ENCODE assay signal across 11 cellular contexts in the genomic region with DNA sequence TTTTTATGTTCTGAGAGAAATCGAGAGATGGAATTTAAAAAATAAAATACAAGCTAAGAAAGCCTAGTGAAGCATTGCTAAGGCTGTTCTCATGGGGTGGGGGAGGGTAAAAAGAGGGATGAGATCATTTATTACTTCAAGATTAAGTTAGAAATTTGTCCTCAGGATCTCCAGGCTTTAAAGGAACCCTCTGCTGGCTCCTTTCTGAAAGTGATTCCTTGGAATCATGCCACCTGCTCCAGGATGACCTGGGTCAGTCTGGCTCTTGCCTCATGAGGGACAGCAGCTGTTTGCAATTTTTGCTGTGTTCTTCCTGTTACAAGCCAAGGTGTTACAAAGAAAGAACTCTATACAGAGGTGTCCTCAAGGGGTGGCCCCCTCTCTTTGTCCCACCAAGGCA.
DNase-seq lines count a peak whose midpoint lies in the region; ATAC-seq and TF ChIP-seq lines count a peak whose summit lies in the region.
"Had no signal": no experiment of that assay in that cellular context is flagged by ENCODE, and none has a peak within 500 bp of the region (broad histone marks: within the 10 kb centered on the region; RNA-seq: fewer than 3 reads in every experiment).

No MANE protein-coding gene starts in this region.

- no peak for ATAC-seq in HG02885 (IDR thresholded peaks at IDR 0.05; ENCODE audit: poor library complexity, unreplicated experiment)
- ATAC-seq: activated T-cell treated with anti-CD3 and anti-CD28 coated beads, Interleukin-2, amount 50 U/mL, for 4 hours had no signal

- H3K4me3 ChIP-seq in AG10803 (ENCODE audit: low read length): no peak overlapping the region
- H3K4me3 ChIP-seq in LNCaP clone FGC (ENCODE audit: low read depth, low read length): no peak overlapping the region
- no peak overlapping the region for H3K4me3 ChIP-seq in fibroblast of mammary gland (ENCODE audit: control insufficient read depth, low read depth, low read length)
- H3K4me3 ChIP-seq: lung had no signal

- POLR2A ChIA-PET in GM10248 (lab: Yijun Ruan, JAX): no interaction called here

- peak; percentile 37 for TF ChIP-seq CTCF in AG10803 (conservative IDR thresholded peaks at IDR 0.05; ENCODE audit: low read length)
- no peak for TF ChIP-seq CTCF in LNCaP clone FGC (IDR thresholded peaks at IDR 0.05; ENCODE audit: control insufficient read depth, extremely low read depth, insufficient read depth)
- peak; percentile 15 for TF ChIP-seq CTCF in fibroblast of mammary gland (conservative IDR thresholded peaks at IDR 0.05; ENCODE audit: control insufficient read depth, insufficient read depth, low read depth, low read length)
- no peak for TF ChIP-seq CTCF in GM10248 (IDR thresholded peaks at IDR 0.05; ENCODE audit: control extremely low read depth, extremely low read depth, low read depth, missing control alignments)

- DNase-seq in AG10803 (ENCODE audit: low read depth) (peak; percentile 79), LNCaP clone FGC (ENCODE audit: low read depth) (peak; percentile 33), fibroblast of mammary gland (ENCODE audit: low read depth) (peak; percentile 73), myocyte (ENCODE audit: low read depth) (peak; percentile 89), SK-N-DZ (ENCODE audit: low spot score) (no peak), GM10248 (ENCODE audit: extremely low spot score) (no peak), SHP77 (lab: John Stamatoyannopoulos, UW) (no peak)
- DNase-seq: activated T-cell treated with anti-CD3 and anti-CD28 coated beads, Interleukin-2, amount 50 U/mL, for 4 hours; substantia nigra had no signal

- CTCF ChIA-PET in GM10248 (lab: Yijun Ruan, JAX): no interaction called here

Comparison
In these comparisons a context has a peak if more than half of its experiments do, and no peak if none do; other contexts are left out.
1. DNase-seq: peak in AG10803 (single experiment), LNCaP clone FGC (single experiment), fibroblast of mammary gland (single experiment) and myocyte (single experiment); none in SK-N-DZ (single experiment), GM10248 (single experiment) and SHP77 (0 of 2).
2. CTCF ChIP-seq: peak in AG10803 (single experiment) and fibroblast of mammary gland (single experiment); none in LNCaP clone FGC (single experiment) and GM10248 (single experiment).